In genomic region chr2:7480431-7480830, GRCh38 we compare ENCODE assay signal across 23 cellular contexts.
"Had no signal": no experiment of that assay in that cellular context is flagged by ENCODE, and none has a peak within 500 bp of the region (broad histone marks: within the 10 kb centered on the region; RNA-seq: fewer than 3 reads in every experiment).

No MANE protein-coding gene starts in this region.

- H3K27me3 ChIP-seq: cardiac muscle cell had no signal

- H3K4me3 ChIP-seq: cardiac muscle cell, SK-N-MC had no signal

- H3K36me3 Mint-ChIP-seq: brain, T-cell had no signal

- H3K27me3 Mint-ChIP-seq: activated CD4-positive, alpha-beta T cell treated with anti-CD3 and anti-CD28 coated beads, Interleukin-2, amount 10 ng/mL, durations not matched to agents 24 days and 14 days; activated CD8-positive, alpha-beta memory T cell treated with anti-CD3 and anti-CD28 coated beads, Interleukin-2, amount 10 ng/mL, durations not matched to agents 7 days and 5 days; activated naive CD4-positive, alpha-beta T cell treated with anti-CD3 and anti-CD28 coated beads, Interleukin-2, amount 10 ng/mL, durations not matched to agents 7 days and 5 days; brain; T-cell had no signal

- H3K27ac Mint-ChIP-seq: activated CD4-positive, alpha-beta T cell treated with anti-CD3 and anti-CD28 coated beads, Interleukin-2, amount 10 ng/mL, durations not matched to agents 24 days and 14 days; activated CD8-positive, alpha-beta memory T cell treated with anti-CD3 and anti-CD28 coated beads, Interleukin-2, amount 10 ng/mL, durations not matched to agents 7 days and 5 days; activated naive CD4-positive, alpha-beta T cell treated with anti-CD3 and anti-CD28 coated beads, Interleukin-2, amount 10 ng/mL, durations not matched to agents 7 days and 5 days; brain; T-cell had no signal

- ATAC-seq: activated CD8-positive, alpha-beta memory T cell treated with anti-CD3 and anti-CD28 coated beads, Interleukin-2, amount 10 ng/mL, durations not matched to agents 7 days and 5 days; Panc1; Right ventricle myocardium inferior; T-cell had no signal

- DNase-seq: activated CD4-positive, alpha-beta T cell treated with anti-CD3 and anti-CD28 coated beads, Interleukin-2, amount 10 ng/mL, durations not matched to agents 24 days and 14 days; activated CD8-positive, alpha-beta memory T cell treated with anti-CD3 and anti-CD28 coated beads, Interleukin-2, amount 10 ng/mL, durations not matched to agents 7 days and 5 days; activated effector memory CD4-positive, alpha-beta T cell treated with anti-CD3 and anti-CD28 coated beads, Interleukin-2, amount 50 U/mL, for 16 hours; activated naive CD4-positive, alpha-beta T cell treated with anti-CD3 and anti-CD28 coated beads, Interleukin-2, amount 10 ng/mL, durations not matched to agents 7 days and 5 days; amygdala; MM.1S; NCI-H1105 treated with DMSO at 0.1 percent for 48 hours; NCI-H1436 treated with DMSO at 0.1 percent for 48 hours; NCI-H187; NCI-H2081; NCI-H510A treated with DMSO at 0.1 percent for 48 hours; NCI-H69; NK-92 treated with Interleukin-12 subunit alpha and Interleukin-12 subunit beta, amount 100 ng/mL, for 24 hours; OCI-M1; RPMI8226; T-cell; T-helper 2 cell; WERI-Rb-1 had no signal

- H3K36me3 ChIP-seq: cardiac muscle cell, WERI-Rb-1 had no signal

- H3K27ac ChIP-seq: cardiac muscle cell, SK-N-MC, WERI-Rb-1 had no signal

- H3K4me3 Mint-ChIP-seq: activated CD4-positive, alpha-beta T cell treated with anti-CD3 and anti-CD28 coated beads, Interleukin-2, amount 10 ng/mL, durations not matched to agents 24 days and 14 days; activated CD8-positive, alpha-beta memory T cell treated with anti-CD3 and anti-CD28 coated beads, Interleukin-2, amount 10 ng/mL, durations not matched to agents 7 days and 5 days; activated naive CD4-positive, alpha-beta T cell treated with anti-CD3 and anti-CD28 coated beads, Interleukin-2, amount 10 ng/mL, durations not matched to agents 7 days and 5 days; brain; T-cell had no signal
